Comparison of ENCODE assay signal across 14 cellular contexts in the genomic region with DNA sequence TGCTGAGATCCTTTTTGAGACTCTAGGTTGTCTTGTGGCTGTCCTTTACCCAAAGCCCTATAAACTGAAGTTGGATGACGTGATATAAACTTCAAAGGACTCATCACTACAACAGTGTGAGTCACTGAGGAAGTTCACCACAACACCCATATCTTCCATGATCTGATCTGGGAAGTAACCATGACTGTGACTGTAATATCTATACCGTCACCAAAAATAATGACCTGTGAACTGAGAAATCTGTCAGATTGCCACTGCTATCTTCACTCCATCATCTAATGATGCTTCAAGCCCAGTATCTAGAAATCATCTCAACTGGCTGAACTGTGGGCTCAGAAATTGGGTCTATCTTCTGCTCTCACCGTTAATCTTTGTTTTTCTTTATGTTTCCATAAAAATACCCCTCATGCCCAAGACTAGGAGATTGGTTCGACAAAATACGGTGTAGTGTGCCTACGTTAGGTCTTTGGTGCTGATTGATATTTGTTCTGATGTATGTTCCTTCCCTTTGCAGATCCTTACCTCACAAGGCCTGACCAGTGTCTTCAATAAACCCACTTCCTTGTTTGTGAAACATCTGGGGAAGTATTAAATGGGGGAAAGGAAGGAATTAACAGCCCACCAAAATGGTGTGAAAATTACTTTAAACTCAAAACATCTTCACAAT.
DNase-seq lines count a peak whose midpoint lies in the region; ATAC-seq and TF ChIP-seq lines count a peak whose summit lies in the region.
"Had no signal": no experiment of that assay in that cellular context is flagged by ENCODE, and none has a peak within 500 bp of the region (broad histone marks: within the 10 kb centered on the region; RNA-seq: fewer than 3 reads in every experiment).

No MANE protein-coding gene starts in this region.

- H3K4me1 ChIP-seq in ascending aorta = no peaks in the 10 kb centered on the region
- H3K4me1 ChIP-seq: right atrium auricular region had no signal

- H3K36me3 ChIP-seq in ascending aorta = no peaks in the 10 kb centered on the region
- H3K36me3 ChIP-seq: BLaER1 treated with 17β-estradiol and CSF1 and Interleukin-3, amounts not matched to agents 10 nM and 100 nM; right atrium auricular region had no signal

- H3K9me3 ChIP-seq in ascending aorta = no peaks in the 10 kb centered on the region
- H3K9me3 ChIP-seq: right atrium auricular region had no signal

- ATAC-seq in GM19467 (IDR thresholded peaks at IDR 0.05; ENCODE audit: unreplicated experiment) (no peak), GM19324 (IDR thresholded peaks at IDR 0.05; ENCODE audit: low FRiP score, unreplicated experiment) (no peak)

- no peak for TF ChIP-seq CTCF in fibroblast of pulmonary artery (IDR thresholded peaks at IDR 0.05; ENCODE audit: low read length, missing control alignments)
- TF ChIP-seq CTCF in ascending aorta (IDR thresholded peaks at IDR 0.05) = no peak

- intact Hi-C loops in ascending aorta (cut with DNase I) = no loop called here

- no peaks in the 10 kb centered on the region for H3K27me3 ChIP-seq in ascending aorta
- H3K27me3 ChIP-seq: BLaER1 treated with 17β-estradiol and CSF1 and Interleukin-3, amounts not matched to agents 10 nM and 100 nM; right atrium auricular region had no signal

- H3K27ac ChIP-seq in ascending aorta = no peak overlapping the region
- H3K27ac ChIP-seq: coronary artery, right atrium auricular region had no signal

- DNase-seq in CD1c-positive myeloid dendritic cell (ENCODE audit: extremely low spot score) = peak; percentile 58
- peak; percentile 37 for DNase-seq in H4 (ENCODE audit: low spot score)
- peak; percentile 83 for DNase-seq in RPMI7951 (ENCODE audit: low read depth)
- peak; percentile 16 for DNase-seq in fibroblast of pulmonary artery (ENCODE audit: low read depth)
- DNase-seq in ascending aorta (ENCODE audit: low spot score in 2 of 2) = no peak
- DNase-seq in NCI-H526 (lab: John Stamatoyannopoulos, UW) = no peak
- DNase-seq: activated CD4-positive, alpha-beta T cell treated with anti-CD3 and anti-CD28 coated beads for 4 hours; NCI-H1436; NCI-H774 had no signal

- H3K4me3 ChIP-seq in fibroblast of pulmonary artery (replicated peaks; ENCODE audit: low read depth, low read length) = no peak overlapping the region
- no peak overlapping the region for H3K4me3 ChIP-seq in ascending aorta
- H3K4me3 ChIP-seq: BLaER1 treated with 17β-estradiol and CSF1 and Interleukin-3, amounts not matched to agents 10 nM and 100 nM; coronary artery; right atrium auricular region had no signal

Comparison
In these comparisons a context has a peak if more than half of its experiments do, and no peak if none do; other contexts are left out.
1. DNase-seq: peak in CD1c-positive myeloid dendritic cell (single experiment), H4 (single experiment), RPMI7951 (single experiment) and fibroblast of pulmonary artery (single experiment); none in ascending aorta (0 of 2) and NCI-H526 (0 of 2).